ENCODE assay signal across 8 cellular contexts in genomic region chr1:27598902-27599528, GRCh38. TPM values are rescaled to one million over a fixed set of nuclear protein-coding genes. Genes with fewer than 3 reads are reported as not detected.
DNase-seq lines count a peak whose midpoint lies in the region; ATAC-seq and TF ChIP-seq lines count a peak whose summit lies in the region.

No MANE protein-coding gene starts in this region.

- intact Hi-C loops in MCF 10A (cut with micrococcal nuclease) = no loop called here
- intact Hi-C loops in mucosa of descending colon (cut with DNase I, micrococcal nuclease) = no loop called here

- no peaks in the 10 kb centered on the region for H3K27me3 Mint-ChIP-seq in MCF 10A (ENCODE audit: insufficient read depth, unreplicated experiment)

- H3K36me3 Mint-ChIP-seq in MCF 10A (ENCODE audit: insufficient read depth, unreplicated experiment) = no peaks in the 10 kb centered on the region

- no peaks in the 10 kb centered on the region for H3K9me3 ChIP-seq in liver (ENCODE audit: control insufficient read depth in 4 of 4, low read length in 3 of 4)
- H3K9me3 ChIP-seq in mucosa of descending colon = no peaks in the 10 kb centered on the region

- no peak overlapping the region for H3K27ac Mint-ChIP-seq in MCF 10A (ENCODE audit: low read depth, unreplicated experiment)

- POLR2A ChIA-PET in RWPE1 (lab: Yijun Ruan, JAX; ENCODE audit: low non-redundant PET) (no interaction called here), MCF 10A (lab: Yijun Ruan, JAX) (interaction anchor here (1.7 to 4.6 kb wide), 2 partner anchors 42 to 58 kb away, joined by 4 to 37 read pairs; no protein-coding TSS in a partner anchor)

- no peak overlapping the region for H3K9ac ChIP-seq in liver (ENCODE audit: low read depth in 1 of 2, low read length in 2 of 2)

- WGBS in liver = 58% methylated on average over 6 of the region's 6 CpGs

- H3K9me3 Mint-ChIP-seq in MCF 10A (ENCODE audit: unreplicated experiment) = no peaks in the 10 kb centered on the region

- H3K36me3 ChIP-seq in liver (ENCODE audit: control insufficient read depth in 4 of 4, insufficient read depth in 3 of 4, low read depth in 1 of 4, low read length in 3 of 4) = peaks cover 0 to 2% (median 0%) of the 10 kb centered on the region in 4 donors
- H3K36me3 ChIP-seq in mucosa of descending colon (ENCODE audit: low read depth) = no peaks in the 10 kb centered on the region

- H3K4me3 ChIP-seq in HFF-Myc (replicated peaks; ENCODE audit: low read depth, low read length) (peak overlapping the region; percentile 23; the same call in 1 of the 2 replicates), liver (ENCODE audit: low read depth in 1 of 3, low read length in 3 of 3) (no peak overlapping the region), mucosa of descending colon (no peak overlapping the region)

- peak overlapping the region; percentile 15 for H3K4me3 Mint-ChIP-seq in MCF 10A (ENCODE audit: unreplicated experiment)

- ATAC-seq in mucosa of descending colon = no peak

- peaks cover 12 to 57% (median 25%) of the 10 kb centered on the region in 4 donors for H3K4me1 ChIP-seq in liver (ENCODE audit: control insufficient read depth in 4 of 4, insufficient read depth in 4 of 4, low read length in 3 of 4)
- H3K4me1 ChIP-seq in mucosa of descending colon (ENCODE audit: low read depth) = peaks cover 24% of the 10 kb centered on the region

- BruUV-seq in MCF 10A (replicated peaks; lab: Mats Ljungman, UMichigan) = no TSS peak

- TF ChIP-seq CTCF in HFF-Myc (IDR thresholded peaks at IDR 0.05; ENCODE audit: low read depth, low read length, missing control alignments) (no peak), RWPE1 (conservative IDR thresholded peaks at IDR 0.05; ENCODE audit: low read depth) (no peak), MCF 10A (IDR thresholded peaks at IDR 0.05; ENCODE audit: unreplicated experiment) (no peak), liver (IDR thresholded peaks at IDR 0.05; ENCODE audit: low read depth, low read length, missing input control) (no peak), GM10266 (IDR thresholded peaks at IDR 0.05; ENCODE audit: control insufficient read depth, insufficient read depth, low read depth, missing control alignments) (no peak), mucosa of descending colon (IDR thresholded peaks at IDR 0.05) (no peak), GM20000 (IDR thresholded peaks at IDR 0.05; ENCODE audit: extremely low read depth, missing control alignments) (no peak)

- CTCF ChIA-PET in RWPE1 (lab: Yijun Ruan, JAX) (interaction anchor here (0.6 kb wide), 2 partner anchors 42 to 209 kb away, joined by 3 to 5 read pairs; no protein-coding TSS in a partner anchor), MCF 10A (lab: Yijun Ruan, JAX) (interaction anchor here (0.6 to 4.7 kb wide), 6 partner anchors 10 to 246 kb away, joined by 3 to 51 read pairs (median 4); no protein-coding TSS in a partner anchor)

- H3K27ac ChIP-seq in RWPE1 (peak overlapping the region; percentile 93), liver (ENCODE audit: low read depth in 1 of 2, low read length in 2 of 2) (peak overlapping the region; percentile 40 to 65)

- H3K27me3 ChIP-seq in liver (ENCODE audit: control insufficient read depth in 4 of 4, insufficient read depth in 4 of 4, low read length in 3 of 4) = no peaks in the 10 kb centered on the region

- H3K4me1 Mint-ChIP-seq in MCF 10A (ENCODE audit: insufficient read depth, unreplicated experiment) = peaks cover 30% of the 10 kb centered on the region

- TF ChIP-seq RAD21 in liver (IDR thresholded peaks at IDR 0.05) = no peak

- DNase-seq in HFF-Myc (ENCODE audit: extremely low read depth, low read depth) (no peak), RWPE1 (ENCODE audit: low spot score) (no peak), MCF 10A (ENCODE audit: unreplicated experiment) (peak; percentile 35), GM10266 (ENCODE audit: extremely low spot score) (no peak), mucosa of descending colon (no peak), GM20000 (ENCODE audit: low spot score) (no peak)
- peak; percentile 61 for DNase-seq in stimulated activated CD8-positive, alpha-beta memory T cell treated with anti-CD3 and anti-CD28 coated beads, Interleukin-4, amount 100 ng/mL, for 48 hours

TF ChIP-seq in liver, 16 proteins besides CTCF, POLR2A, EP300 and RAD21:
- TF ChIP-seq ZBTB33 (IDR thresholded peaks at IDR 0.05) = no peak
- TF ChIP-seq JUND (IDR thresholded peaks at IDR 0.05) = peak in 1 of 2 donors; percentile 62
- no peak for TF ChIP-seq GABPA (IDR thresholded peaks at IDR 0.05 in 1 of 2, conservative IDR thresholded peaks at IDR 0.05 in 1 of 2)
- no peak for TF ChIP-seq RXRA (IDR thresholded peaks at IDR 0.05)
- no peak for TF ChIP-seq REST (IDR thresholded peaks at IDR 0.05)
- no peak for TF ChIP-seq ATF3 (IDR thresholded peaks at IDR 0.05)
- TF ChIP-seq TAF1 (conservative IDR thresholded peaks at IDR 0.05) = no peak

RNA-seq across cellular contexts. Expression of gene AHDC1, which starts 4.9 kb away (rescaled TPM):
- total RNA-seq in MCF 10A (2022) (18.4 and 25.2 TPM in 2 replicates), liver (1 to 10 TPM; 4.7 to 6.3 TPM), mucosa of descending colon (10 to 100 TPM; 13.7 to 58.6 (median 18.7) TPM)
- 1 to 10 TPM; 2.4 to 6.5 TPM for polyA plus RNA-seq in liver

RNA-seq across cellular contexts. Expression of gene FGR, which starts 36.0 kb away (rescaled TPM):
- total RNA-seq in MCF 10A (2022) (not detected in 2 replicates), liver (10 to 100 TPM in 1 of 2 donors, 1 to 10 TPM in 1; 7.8 to 20.2 TPM), mucosa of descending colon (1 to 10 TPM; 2.3 to 5.7 (median 5.3) TPM)
- 1 to 10 TPM; 2.8 to 4.6 TPM for polyA plus RNA-seq in liver

Comparison
In these comparisons a context has a peak if more than half of its experiments do, and no peak if none do; other contexts are left out.
1. DNase-seq: peak in MCF 10A (single experiment) and stimulated activated CD8-positive, alpha-beta memory T cell treated with anti-CD3 and anti-CD28 coated beads, Interleukin-4, amount 100 ng/mL, for 48 hours (single experiment); none in HFF-Myc (single experiment), RWPE1 (single experiment), GM10266 (single experiment), mucosa of descending colon (0 of 3) and GM20000 (single experiment).